In genomic region chr7:136870799-136871487, GRCh38 we compare ENCODE assay signal across 1 cellular context.
TF ChIP-seq lines count a peak whose summit lies in the region.

No MANE protein-coding gene starts in this region.

TF ChIP-seq in IMR-90, 13 proteins besides CTCF, POLR2A, EP300 and RAD21 (continued from another document):
- TF ChIP-seq BHLHE40 (IDR thresholded peaks at IDR 0.05; ENCODE audit: low read depth, low read length): no peak
- no peak for TF ChIP-seq ELK1 (IDR thresholded peaks at IDR 0.05; ENCODE audit: borderline replicate concordance, low read depth, low read length)
TF ChIP-seq in IMR-90: peak in this region for 0.
